In genomic region chr14:105470812-105471771, GRCh38 we compare ENCODE assay signal across 9 cellular contexts. TPM values are rescaled to one million over a fixed set of nuclear protein-coding genes. Genes with fewer than 3 reads are reported as not detected.
DNase-seq lines count a peak whose midpoint lies in the region; ATAC-seq and TF ChIP-seq lines count a peak whose summit lies in the region.
"Had no signal": no experiment of that assay in that cellular context is flagged by ENCODE, and none has a peak within 500 bp of the region (broad histone marks: within the 10 kb centered on the region; RNA-seq: fewer than 3 reads in every experiment).

No MANE protein-coding gene starts in this region.

- no peak overlapping the region for H3K4me3 Mint-ChIP-seq in chondrocyte (ENCODE audit: unreplicated experiment)
- no peak overlapping the region for H3K4me3 Mint-ChIP-seq in activated T-helper 17 cell treated with anti-CD3 and anti-CD28 coated beads, Interleukin-2, amount 50 U/mL, for 72 hours
- H3K4me3 Mint-ChIP-seq: activated CD4-positive, alpha-beta T cell treated with anti-CD3 and anti-CD28 coated beads for 36 hours had no signal

- H3K56ac ChIP-seq in mesendoderm (ENCODE audit: low read length): no peak overlapping the region

- H3K9me3 ChIP-seq in BLaER1: no peaks in the 10 kb centered on the region

- H3K27ac ChIP-seq in BLaER1 (peak overlapping the region; percentile 77), mesendoderm (ENCODE audit: low read depth, low read length) (no peak overlapping the region)

- H3K4me2 ChIP-seq in BLaER1 (peak overlapping the region; percentile 100), mesendoderm (ENCODE audit: low read length) (no peak overlapping the region)

- H3K23ac ChIP-seq in mesendoderm (ENCODE audit: low read length): no peak overlapping the region

- H3K9ac ChIP-seq in BLaER1 (peak overlapping the region; percentile 68), mesendoderm (ENCODE audit: low read length) (no peak overlapping the region)

- no peak overlapping the region for H3K18ac ChIP-seq in mesendoderm (ENCODE audit: low read length)

- no peak overlapping the region for H4K8ac ChIP-seq in mesendoderm (ENCODE audit: low read depth, low read length)

- H3K4me1 ChIP-seq in BLaER1 (peaks cover 87% of the 10 kb centered on the region), mesendoderm (ENCODE audit: control insufficient read depth, low read depth, low read length) (no peaks in the 10 kb centered on the region)

- no peak overlapping the region for H4K5ac ChIP-seq in mesendoderm (ENCODE audit: low read length)

- no peak overlapping the region for H3K4ac ChIP-seq in mesendoderm (ENCODE audit: low read depth, low read length)

- H3K27me3 Mint-ChIP-seq in chondrocyte (ENCODE audit: low read depth): no peaks in the 10 kb centered on the region
- no peaks in the 10 kb centered on the region for H3K27me3 Mint-ChIP-seq in activated T-helper 17 cell treated with anti-CD3 and anti-CD28 coated beads, Interleukin-2, amount 50 U/mL, for 72 hours
- H3K27me3 Mint-ChIP-seq: activated CD4-positive, alpha-beta T cell treated with anti-CD3 and anti-CD28 coated beads for 36 hours had no signal

- TF ChIP-seq CTCF in chondrocyte (IDR thresholded peaks at IDR 0.05): peak; percentile 49

- no CpG with 5 or more reads among the region's 30 CpGs for WGBS in mesendoderm (ENCODE audit: extremely low coverage, insufficient coverage, low lambda C conversion rate)

- H2BK15ac ChIP-seq in mesendoderm (replicated peaks; ENCODE audit: low read depth): no peak overlapping the region

- DNase-seq in NCI-H128 (lab: John Stamatoyannopoulos, UW; ENCODE audit: unreplicated experiment) (peak; percentile 38), chondrocyte (ENCODE audit: low spot score) (no peak), mesendoderm (peak; percentile 54), COLO829 (ENCODE audit: low spot score) (no peak), glomerular visceral epithelial cell (ENCODE audit: extremely low spot score) (no peak)
- DNase-seq: activated CD4-positive, alpha-beta T cell treated with anti-CD3 and anti-CD28 coated beads for 36 hours had no signal

- no peak overlapping the region for H2BK120ac ChIP-seq in mesendoderm (ENCODE audit: low read depth, low read length)

- H3K27me3 ChIP-seq in BLaER1 (peaks cover 14% of the 10 kb centered on the region), mesendoderm (ENCODE audit: insufficient read depth, low read length, poor library complexity) (no peaks in the 10 kb centered on the region)

- peaks cover 33% of the 10 kb centered on the region for H3K36me3 ChIP-seq in BLaER1
- H3K36me3 ChIP-seq in mesendoderm (ENCODE audit: control insufficient read depth, insufficient read depth, low read length): no peaks in the 10 kb centered on the region

- no peaks in the 10 kb centered on the region for H3K36me3 Mint-ChIP-seq in chondrocyte (ENCODE audit: low read depth)
- H3K36me3 Mint-ChIP-seq in activated T-helper 17 cell treated with anti-CD3 and anti-CD28 coated beads, Interleukin-2, amount 50 U/mL, for 72 hours (ENCODE audit: low read depth): no peaks in the 10 kb centered on the region

- no peaks in the 10 kb centered on the region for H3K79me1 ChIP-seq in mesendoderm (ENCODE audit: low read length)

- H3K9me3 Mint-ChIP-seq in chondrocyte (ENCODE audit: low read depth): no peaks in the 10 kb centered on the region
- no peaks in the 10 kb centered on the region for H3K9me3 Mint-ChIP-seq in activated T-helper 17 cell treated with anti-CD3 and anti-CD28 coated beads, Interleukin-2, amount 50 U/mL, for 72 hours

- no peak overlapping the region for H2AK5ac ChIP-seq in mesendoderm (ENCODE audit: low read length)

- no peak overlapping the region for H2BK5ac ChIP-seq in mesendoderm (ENCODE audit: low read length)

- H3K27ac Mint-ChIP-seq in chondrocyte (ENCODE audit: unreplicated experiment): no peak overlapping the region
- no peak overlapping the region for H3K27ac Mint-ChIP-seq in activated T-helper 17 cell treated with anti-CD3 and anti-CD28 coated beads, Interleukin-2, amount 50 U/mL, for 72 hours
- H3K27ac Mint-ChIP-seq: activated CD4-positive, alpha-beta T cell treated with anti-CD3 and anti-CD28 coated beads for 36 hours had no signal

- H3K4me3 ChIP-seq in BLaER1 (peak overlapping the region; percentile 56), mesendoderm (ENCODE audit: low read length) (no peak overlapping the region)

- peaks cover 17% of the 10 kb centered on the region for H3K4me1 Mint-ChIP-seq in chondrocyte (ENCODE audit: low read depth)
- no peaks in the 10 kb centered on the region for H3K4me1 Mint-ChIP-seq in activated T-helper 17 cell treated with anti-CD3 and anti-CD28 coated beads, Interleukin-2, amount 50 U/mL, for 72 hours
- H3K4me1 Mint-ChIP-seq: activated CD4-positive, alpha-beta T cell treated with anti-CD3 and anti-CD28 coated beads for 36 hours had no signal

- no peak for ATAC-seq in GM18873 (IDR thresholded peaks at IDR 0.05; ENCODE audit: low FRiP score, unreplicated experiment)
- no peak for ATAC-seq in activated T-helper 17 cell treated with anti-CD3 and anti-CD28 coated beads, Interleukin-2, amount 50 U/mL, for 72 hours (replicated peaks)
- ATAC-seq: activated CD4-positive, alpha-beta T cell treated with anti-CD3 and anti-CD28 coated beads for 36 hours had no signal

- peaks cover 85% of the 10 kb centered on the region for H4K20me1 ChIP-seq in BLaER1

- no peaks in the 10 kb centered on the region for H3K79me2 ChIP-seq in mesendoderm (ENCODE audit: control insufficient read depth, insufficient read depth, low read length)

RNA-seq across cellular contexts. Expression of gene CRIP2, which starts 3.5 kb away (rescaled TPM):
- total RNA-seq in chondrocyte: 166 to 264 TPM (median 247 TPM) in 3 replicates
- 8.3 TPM for polyA plus RNA-seq in mesendoderm (2013, experiment 1 of 2)
- 7.8 TPM for polyA plus RNA-seq in mesendoderm (2013, experiment 2 of 2)
- 1 to 10 TPM in 1 of 2 donors, under 1 TPM in 1; 0.97 to 2.2 TPM for total RNA-seq in activated T-helper 17 cell treated with anti-CD3 and anti-CD28 coated beads, Interleukin-2, amount 50 U/mL, for 72 hours

RNA-seq across cellular contexts. Expression of gene CRIP1, which starts 15.6 kb away (rescaled TPM):
- 38.7 to 181 TPM (median 174 TPM) in 3 replicates for total RNA-seq in chondrocyte
- 8.8 TPM for polyA plus RNA-seq in mesendoderm (2013, experiment 1 of 2)
- 8.3 TPM for polyA plus RNA-seq in mesendoderm (2013, experiment 2 of 2)
- 100 to 1,000 TPM; 271 to 358 TPM for total RNA-seq in activated T-helper 17 cell treated with anti-CD3 and anti-CD28 coated beads, Interleukin-2, amount 50 U/mL, for 72 hours

RNA-seq across cellular contexts. Expression of gene TEDC1, which starts 20.0 kb away (rescaled TPM):
- 12.9 to 15.5 TPM (median 14.3 TPM) in 3 replicates for total RNA-seq in chondrocyte
- polyA plus RNA-seq in mesendoderm (2013, experiment 1 of 2): 4.5 TPM
- polyA plus RNA-seq in mesendoderm (2013, experiment 2 of 2): 3.9 TPM
- 10 to 100 TPM; 23.3 to 39.1 TPM for total RNA-seq in activated T-helper 17 cell treated with anti-CD3 and anti-CD28 coated beads, Interleukin-2, amount 50 U/mL, for 72 hours

RNA-seq across cellular contexts. Expression of gene MTA1, which starts 51.5 kb away (rescaled TPM):
- total RNA-seq in chondrocyte: 83.6 to 91.9 TPM (median 85.1 TPM) in 3 replicates
- polyA plus RNA-seq in mesendoderm (2013, experiment 1 of 2): 125 TPM
- 136 TPM for polyA plus RNA-seq in mesendoderm (2013, experiment 2 of 2)
- total RNA-seq in activated T-helper 17 cell treated with anti-CD3 and anti-CD28 coated beads, Interleukin-2, amount 50 U/mL, for 72 hours: 100 to 1,000 TPM in 1 of 2 donors, 10 to 100 TPM in 1; 99.4 to 144 TPM

RNA-seq across cellular contexts. Expression of gene TMEM121, which starts 55.3 kb away (rescaled TPM):
- total RNA-seq in chondrocyte: 4.4 to 8.9 TPM (median 6.0 TPM) in 3 replicates
- polyA plus RNA-seq in mesendoderm (2013, experiment 1 of 2): 0.06 TPM
- polyA plus RNA-seq in mesendoderm (2013, experiment 2 of 2): 0.04 TPM
- 10 to 100 TPM in 1 of 2 donors, 1 to 10 TPM in 1; 2.5 to 12.3 TPM for total RNA-seq in activated T-helper 17 cell treated with anti-CD3 and anti-CD28 coated beads, Interleukin-2, amount 50 U/mL, for 72 hours

Comparison
In these comparisons a context has a peak if more than half of its experiments do, and no peak if none do; other contexts are left out.
1. DNase-seq: peak in NCI-H128 (single experiment) and mesendoderm (single experiment); none in chondrocyte (single experiment), COLO829 (single experiment) and glomerular visceral epithelial cell (single experiment).
2. RNA of gene CRIP2, which starts 3.5 kb away (total RNA-seq): 166 to 264 TPM in chondrocyte; 0.97 to 2.2 TPM in activated T-helper 17 cell treated with anti-CD3 and anti-CD28 coated beads, Interleukin-2, amount 50 U/mL, for 72 hours; every median in the first group is over 10 times any median in the second.